23 cellular contexts compared by ENCODE assay signal in genomic region chr3:71281173-71281738, GRCh38.
A peak's percentile ranks its signal among the peaks of the same experiment; 100 is the strongest.
DNase-seq lines count a peak whose midpoint lies in the region; ATAC-seq, FAIRE-seq and TF ChIP-seq lines count a peak whose summit lies in the region.
"Had no signal": no experiment of that assay in that cellular context is flagged by ENCODE, and none has a peak within 500 bp of the region (broad histone marks: within the 10 kb centered on the region; RNA-seq: fewer than 3 reads in every experiment).

No MANE protein-coding gene starts in this region.

- TF ChIP-seq CTCF in H9 (conservative IDR thresholded peaks at IDR 0.05) (no peak), H1 (IDR thresholded peaks at IDR 0.05; ENCODE audit: control extremely low read depth in 1 of 3, insufficient read depth in 1 of 3, low read depth in 1 of 3, low read length in 3 of 3) (no peak), thyroid gland (IDR thresholded peaks at IDR 0.05) (no peak)

- H2BK20ac ChIP-seq in H9 (ENCODE audit: low read depth, low read length, poor library complexity, severe bottlenecking): no peak overlapping the region
- H2BK20ac ChIP-seq in H1 (ENCODE audit: low read length): peak overlapping the region; percentile 63; the same call in 1 of the 2 replicates

- H3K4ac ChIP-seq in H9 (ENCODE audit: low read depth, low read length) (no peak overlapping the region), H1 (replicated peaks; ENCODE audit: insufficient read length, low read depth, low read length) (no peak overlapping the region), mesenchymal stem cell (ENCODE audit: low read depth in 1 of 2, low read length in 2 of 2) (no peak overlapping the region)

- H2AK5ac ChIP-seq in H9 (ENCODE audit: insufficient read length, low read length) (no peak overlapping the region), H1 (ENCODE audit: low read depth, low read length) (peak overlapping the region; percentile 55; the same call in 1 of the 2 replicates), mesenchymal stem cell (ENCODE audit: low read length, severe bottlenecking) (no peak overlapping the region)

- H3K23ac ChIP-seq in H9 (ENCODE audit: insufficient read length, low read depth, low read length): no peak overlapping the region
- no peak overlapping the region for H3K23ac ChIP-seq in H1 (ENCODE audit: insufficient read length)
- no peak overlapping the region for H3K23ac ChIP-seq in mesenchymal stem cell (ENCODE audit: low read length in 2 of 2)

- H3K9me3 ChIP-seq in H9 (ENCODE audit: control insufficient read depth, low read depth, low read length): no peaks in the 10 kb centered on the region
- no peaks in the 10 kb centered on the region for H3K9me3 ChIP-seq in H1 (ENCODE audit: insufficient read depth in 2 of 2, low read depth in 1 of 2, low read length in 1 of 2)
- H3K9me3 ChIP-seq in thyroid gland: no peaks in the 10 kb centered on the region
- no peaks in the 10 kb centered on the region for H3K9me3 ChIP-seq in mesenchymal stem cell (ENCODE audit: control insufficient read depth, low read length)
- H3K9me3 ChIP-seq: Caco-2, HAP-1 had no signal

- H4K20me1 ChIP-seq in H9 (ENCODE audit: control insufficient read depth, insufficient read depth, insufficient read length) (no peaks in the 10 kb centered on the region), H1 (replicated peaks in 1 of 2; ENCODE audit: control insufficient read depth in 1 of 2, insufficient read depth in 2 of 2, low read length in 2 of 2) (peaks cover 0 to 2% of the 10 kb centered on the region in 2 experiments)

- H3K36me3 Mint-ChIP-seq in activated naive CD8-positive, alpha-beta T cell: peaks cover 11% of the 10 kb centered on the region
- peaks cover 17% of the 10 kb centered on the region for H3K36me3 Mint-ChIP-seq in activated naive CD8-positive, alpha-beta T cell treated with anti-CD3 and anti-CD28 coated beads, Interleukin-2, amount 50 U/mL, for 24 hours (ENCODE audit: low read depth)
- peaks cover 0 to 6% (median 4%) of the 10 kb centered on the region in 3 experiments; a peak in 4 of 7 replicates for H3K36me3 Mint-ChIP-seq in H9 (ENCODE audit: insufficient read depth in 1 of 3, low read depth in 3 of 3)

- no peak overlapping the region for H2AFZ ChIP-seq in H9 (ENCODE audit: low read length)
- no peak overlapping the region for H2AFZ ChIP-seq in H1 (ENCODE audit: low read length)
- H2AFZ ChIP-seq in mesenchymal stem cell (ENCODE audit: low read depth, low read length): no peak overlapping the region

- no peaks in the 10 kb centered on the region for H3K23me2 ChIP-seq in H9 (ENCODE audit: insufficient read length, low read depth, low read length, poor library complexity, severe bottlenecking)
- no peaks in the 10 kb centered on the region for H3K23me2 ChIP-seq in H1 (ENCODE audit: low read depth, low read length)

- WGBS in H9 (ENCODE audit: extremely low coverage, insufficient read length, low lambda C conversion rate): no CpG with 5 or more reads among the region's 8 CpGs
- 86% methylated on average over 4 of the region's 8 CpGs; no CpG with 5 or more reads in 1 of the 2 experiments for WGBS in H1 (ENCODE audit: extremely low coverage in 1 of 2, insufficient coverage in 1 of 2, insufficient read length in 1 of 2, insufficient replicate concordance in 2 of 2, low coverage in 1 of 2, low lambda C conversion rate in 2 of 2, missing lambda C conversion rate in 1 of 2), 2 experiments
- WGBS in thyroid gland, 2 donors: 49 to 55% methylated on average over 8 of the region's 8 CpGs
- 94% methylated on average over 8 of the region's 8 CpGs for WGBS in mesenchymal stem cell

- CTCF ChIA-PET in H1 (lab: Charles Lee; ENCODE audit: partially characterized antibody): interaction anchor here (0.6 to 1.0 kb wide), 2 partner anchors 83 to 230 kb away, joined by 3 read pairs; no protein-coding TSS in a partner anchor

- H3K27ac ChIP-seq in H9 (ENCODE audit: insufficient read length, low read depth, low read length) (no peak overlapping the region), H1 (ENCODE audit: low read depth, low read length) (no peak overlapping the region), thyroid gland (no peak overlapping the region), mesenchymal stem cell (ENCODE audit: low read length, poor library complexity, severe bottlenecking) (no peak overlapping the region)

- H3K4me3 ChIP-seq in H1 (ENCODE audit: extremely low read depth in 1 of 4, insufficient read depth in 2 of 4, low read depth in 3 of 4, low read length in 4 of 4): no peak overlapping the region
- H3K4me3 ChIP-seq in thyroid gland (replicated peaks in 1 of 3): no peak overlapping the region
- H3K4me3 ChIP-seq in mesenchymal stem cell (ENCODE audit: insufficient read depth in 1 of 2, low read depth in 1 of 2, low read length in 2 of 2): no peak overlapping the region
- H3K4me3 ChIP-seq: GM12878, HAP-1, K562 had no signal

- H2BK15ac ChIP-seq in H9 (ENCODE audit: low read depth, low read length) (no peak overlapping the region), H1 (ENCODE audit: low read length) (no peak overlapping the region), mesenchymal stem cell (ENCODE audit: low read depth, poor library complexity, severe bottlenecking) (no peak overlapping the region)

- TF ChIP-seq EP300 in H1 (IDR thresholded peaks at IDR 0.05; ENCODE audit: borderline replicate concordance in 1 of 2, low read depth in 2 of 2, low read length in 2 of 2): no peak

- no peak for ATAC-seq in activated naive CD8-positive, alpha-beta T cell treated with anti-CD3 and anti-CD28 coated beads, Interleukin-2, amount 50 U/mL, for 24 hours
- ATAC-seq: GM12878, K562, SK-N-SH treated with all-trans-retinoic acid at 6 μM for 48 hours had no signal

- peaks cover 71% of the 10 kb centered on the region for H3K4me1 Mint-ChIP-seq in activated naive CD8-positive, alpha-beta T cell (ENCODE audit: low read depth)
- H3K4me1 Mint-ChIP-seq in activated naive CD8-positive, alpha-beta T cell treated with anti-CD3 and anti-CD28 coated beads, Interleukin-2, amount 50 U/mL, for 24 hours: peaks cover 54% of the 10 kb centered on the region
- peaks cover 17 to 25% of the 10 kb centered on the region in 2 experiments for H3K4me1 Mint-ChIP-seq in H9
- H3K4me1 Mint-ChIP-seq: CD14-positive monocyte had no signal

- H4K8ac ChIP-seq in H9 (replicated peaks; ENCODE audit: insufficient read length, low read depth, low read length): peak overlapping the region; percentile 77
- no peak overlapping the region for H4K8ac ChIP-seq in H1 (ENCODE audit: extremely low read depth, insufficient read depth, low read length)
- no peak overlapping the region for H4K8ac ChIP-seq in mesenchymal stem cell (ENCODE audit: low read length)

- H3K27me3 Mint-ChIP-seq in activated naive CD8-positive, alpha-beta T cell: no peaks in the 10 kb centered on the region
- no peaks in the 10 kb centered on the region for H3K27me3 Mint-ChIP-seq in activated naive CD8-positive, alpha-beta T cell treated with anti-CD3 and anti-CD28 coated beads, Interleukin-2, amount 50 U/mL, for 24 hours
- H3K27me3 Mint-ChIP-seq in H9 (ENCODE audit: low read depth): no peaks in the 10 kb centered on the region

- H3K27ac Mint-ChIP-seq in activated naive CD8-positive, alpha-beta T cell: peak overlapping the region; percentile 89
- H3K27ac Mint-ChIP-seq in activated naive CD8-positive, alpha-beta T cell treated with anti-CD3 and anti-CD28 coated beads, Interleukin-2, amount 50 U/mL, for 24 hours: no peak overlapping the region
- peak overlapping the region in 1 of 3 experiments; percentile 28; a peak in 2 of 7 replicates for H3K27ac Mint-ChIP-seq in H9

- H3K4me3 Mint-ChIP-seq in activated naive CD8-positive, alpha-beta T cell: peak overlapping the region; percentile 42
- H3K4me3 Mint-ChIP-seq in activated naive CD8-positive, alpha-beta T cell treated with anti-CD3 and anti-CD28 coated beads, Interleukin-2, amount 50 U/mL, for 24 hours: no peak overlapping the region
- H3K4me3 Mint-ChIP-seq in H9: no peak overlapping the region
- H3K4me3 Mint-ChIP-seq: CD14-positive monocyte had no signal

- H4K91ac ChIP-seq in H9 (ENCODE audit: insufficient read length, low read depth, low read length) (no peak overlapping the region), H1 (replicated peaks; ENCODE audit: insufficient read length, low read length) (no peak overlapping the region), mesenchymal stem cell (ENCODE audit: low read length) (no peak overlapping the region)

- no peaks in the 10 kb centered on the region for H3K79me1 ChIP-seq in H9 (ENCODE audit: insufficient read depth, low read depth, low read length, poor library complexity, severe bottlenecking)
- H3K79me1 ChIP-seq in H1 (ENCODE audit: low read depth, low read length): peaks cover 6% of the 10 kb centered on the region; the same call in 1 of the 2 replicates
- H3K79me1 ChIP-seq in mesenchymal stem cell (replicated peaks; ENCODE audit: low read length, poor library complexity, severe bottlenecking): peaks cover 29% of the 10 kb centered on the region

- H3K14ac ChIP-seq in H9 (ENCODE audit: insufficient read depth, low read length): no peak overlapping the region
- no peak overlapping the region for H3K14ac ChIP-seq in H1 (ENCODE audit: insufficient read length)
- no peak overlapping the region for H3K14ac ChIP-seq in mesenchymal stem cell (ENCODE audit: low read length in 2 of 2)

- DNase-seq in activated naive CD8-positive, alpha-beta T cell treated with anti-CD3 and anti-CD28 coated beads, Interleukin-2, amount 50 U/mL, for 24 hours: no peak
- no peak for DNase-seq in H9
- DNase-seq in H1 (ENCODE audit: low read depth in 1 of 2, low spot score in 2 of 2): no peak
- DNase-seq in thyroid gland: peak; percentile 68 to 85
- no peak for DNase-seq in mesenchymal stem cell
- no peak for DNase-seq in hypothalamus (lab: John Stamatoyannopoulos, UW)
- DNase-seq: Caco-2; DMS 273 treated with DMSO at 0.1 percent for 48 hours; DMS79 treated with DMSO at 0.1 percent for 48 hours; NCI-H1092 treated with DMSO at 0.1 percent for 48 hours; NCI-H1436 treated with DMSO at 0.1 percent for 48 hours; NCI-H1930; NCI-H226; NCI-H510A treated with DMSO at 0.1 percent for 48 hours; NCI-H774; NK-92 treated with Interleukin-12 subunit alpha and Interleukin-12 subunit beta, amount 100 ng/mL, for 24 hours had no signal

- H3K9ac ChIP-seq in H9 (ENCODE audit: extremely low read depth, insufficient read length, low read length) (no peak overlapping the region), H1 (replicated peaks in 1 of 4; ENCODE audit: extremely low read depth in 1 of 4, low read depth in 3 of 4, low read length in 3 of 4) (no peak overlapping the region), mesenchymal stem cell (ENCODE audit: low read length) (no peak overlapping the region)

- H2BK12ac ChIP-seq in H9 (ENCODE audit: insufficient read length, low read depth, low read length): no peak overlapping the region
- 0 out of 2 replicates have a peak overlapping the region, but pooled peaks have one; percentile 41 for H2BK12ac ChIP-seq in H1 (ENCODE audit: low read depth, low read length)
- no peak overlapping the region for H2BK12ac ChIP-seq in mesenchymal stem cell (ENCODE audit: low read length in 2 of 2)

- H3K9me3 Mint-ChIP-seq in activated naive CD8-positive, alpha-beta T cell (ENCODE audit: low read depth): no peaks in the 10 kb centered on the region
- H3K9me3 Mint-ChIP-seq in activated naive CD8-positive, alpha-beta T cell treated with anti-CD3 and anti-CD28 coated beads, Interleukin-2, amount 50 U/mL, for 24 hours: no peaks in the 10 kb centered on the region
- no peaks in the 10 kb centered on the region for H3K9me3 Mint-ChIP-seq in H9
- H3K9me3 Mint-ChIP-seq: CD14-positive monocyte had no signal

- H3K27me3 ChIP-seq in H9 (ENCODE audit: insufficient read depth, low read length) (no peaks in the 10 kb centered on the region), H1 (replicated peaks in 1 of 4; ENCODE audit: control insufficient read depth in 3 of 4, extremely low read depth in 1 of 4, insufficient read depth in 3 of 4, low read length in 3 of 4) (no peaks in the 10 kb centered on the region), thyroid gland (no peaks in the 10 kb centered on the region), mesenchymal stem cell (ENCODE audit: control insufficient read depth in 1 of 2, insufficient read depth in 1 of 2, low read length in 2 of 2) (no peaks in the 10 kb centered on the region)

- no peak overlapping the region for H4K5ac ChIP-seq in H9 (ENCODE audit: insufficient read length, low read depth, low read length)
- H4K5ac ChIP-seq in H1 (ENCODE audit: insufficient read length, low read depth, low read length): no peak overlapping the region

- H3K79me2 ChIP-seq in H9 (ENCODE audit: insufficient read depth, low read length): no peaks in the 10 kb centered on the region; the same call in 1 of the 2 replicates
- H3K79me2 ChIP-seq in H1 (ENCODE audit: control insufficient read depth in 1 of 2, insufficient read depth in 2 of 2, low read length in 2 of 2): peaks cover 3 to 39% of the 10 kb centered on the region in 2 experiments; a peak in 3 of 4 replicates

- intact Hi-C loops in thyroid gland (cut with DNase I): no loop called here

- TF ChIP-seq POLR2A in H1 (IDR thresholded peaks at IDR 0.05; ENCODE audit: control extremely low read depth in 1 of 2, low read depth in 2 of 2, low read length in 2 of 2) (no peak), thyroid gland (IDR thresholded peaks at IDR 0.05) (no peak)

- no peak overlapping the region for H2BK5ac ChIP-seq in H9 (ENCODE audit: insufficient read length, low read length)
- no peak overlapping the region for H2BK5ac ChIP-seq in H1 (ENCODE audit: low read depth, low read length)
- no peak overlapping the region for H2BK5ac ChIP-seq in mesenchymal stem cell (ENCODE audit: low read depth, low read length, poor library complexity, severe bottlenecking)

- no peak overlapping the region for H3T11ph ChIP-seq in H9 (ENCODE audit: low read length)

- H3K4me2 ChIP-seq in H9 (ENCODE audit: insufficient read depth, insufficient read length, low read length): no peak overlapping the region
- no peak overlapping the region for H3K4me2 ChIP-seq in H1 (ENCODE audit: insufficient read depth in 1 of 2, low read depth in 2 of 2, low read length in 2 of 2)
- H3K4me2 ChIP-seq in mesenchymal stem cell (ENCODE audit: low read length, poor library complexity, severe bottlenecking): no peak overlapping the region

- peaks cover 2% of the 10 kb centered on the region; the same call in 1 of the 2 replicates for H3K4me1 ChIP-seq in H9 (ENCODE audit: insufficient read depth, low read length)
- peaks cover 0 to 8% (median 4%) of the 10 kb centered on the region in 4 experiments; a peak in 4 of 7 replicates for H3K4me1 ChIP-seq in H1 (replicated peaks in 1 of 4; ENCODE audit: control insufficient read depth in 3 of 4, insufficient read depth in 4 of 4, low read length in 3 of 4)
- H3K4me1 ChIP-seq in thyroid gland: no peaks in the 10 kb centered on the region
- H3K4me1 ChIP-seq in mesenchymal stem cell (ENCODE audit: control insufficient read depth, insufficient read depth, low read depth, low read length): peaks cover 5% of the 10 kb centered on the region
- H3K4me1 ChIP-seq: HAP-1 had no signal

- H3K56ac ChIP-seq in H9 (ENCODE audit: insufficient read length, low read depth, low read length) (no peak overlapping the region), H1 (replicated peaks; ENCODE audit: insufficient read length, low read depth, low read length) (no peak overlapping the region)

- no peaks in the 10 kb centered on the region for H3K36me3 ChIP-seq in H1 (ENCODE audit: control insufficient read depth in 2 of 4, insufficient read depth in 4 of 4, low read length in 3 of 4)
- no peaks in the 10 kb centered on the region for H3K36me3 ChIP-seq in thyroid gland
- H3K36me3 ChIP-seq in mesenchymal stem cell (ENCODE audit: control insufficient read depth in 1 of 2, insufficient read depth in 2 of 2, low read depth in 1 of 2, low read length in 2 of 2): no peaks in the 10 kb centered on the region
- H3K36me3 ChIP-seq: HAP-1 had no signal

- no peak for FAIRE-seq in H1 (lab: Jason Lieb, UNC)
- FAIRE-seq: A204.1, GM12878, K562 had no signal

- no peak overlapping the region for H3K18ac ChIP-seq in H9 (ENCODE audit: insufficient read length, low read depth, low read length)
- no peak overlapping the region for H3K18ac ChIP-seq in H1 (ENCODE audit: extremely low read depth, low read length)
- H3K18ac ChIP-seq in mesenchymal stem cell (ENCODE audit: low read depth in 1 of 2, low read length in 2 of 2): no peak overlapping the region

- POLR2A ChIA-PET in H1 (lab: Charles Lee; ENCODE audit: partially characterized antibody): no interaction called here

- H2BK120ac ChIP-seq in H9 (ENCODE audit: low read depth, low read length, poor library complexity, severe bottlenecking) (no peak overlapping the region), H1 (replicated peaks; ENCODE audit: low read depth, low read length) (no peak overlapping the region), mesenchymal stem cell (ENCODE audit: low read depth, low read length) (no peak overlapping the region)

- TF ChIP-seq RAD21 in H1 (IDR thresholded peaks at IDR 0.05 in 1 of 2, conservative IDR thresholded peaks at IDR 0.05 in 1 of 2; ENCODE audit: low read depth in 2 of 2, low read length in 2 of 2): no peak

Comparison
In these comparisons a context has a peak if more than half of its experiments do, and no peak if none do; other contexts are left out.
1. DNase-seq: peak in thyroid gland (2 of 2); none in activated naive CD8-positive, alpha-beta T cell treated with anti-CD3 and anti-CD28 coated beads, Interleukin-2, amount 50 U/mL, for 24 hours (single experiment), H9 (single experiment), H1 (0 of 2), mesenchymal stem cell (single experiment) and hypothalamus (0 of 51).